16 cellular contexts compared by ENCODE assay signal in genomic region chrX:24175276-24175675, GRCh38. TPM values are rescaled to one million over a fixed set of nuclear protein-coding genes. Genes with fewer than 3 reads are reported as not detected.
DNase-seq lines count a peak whose midpoint lies in the region; ATAC-seq, FAIRE-seq and TF ChIP-seq lines count a peak whose summit lies in the region.
"Had no signal": no experiment of that assay in that cellular context is flagged by ENCODE, and none has a peak within 500 bp of the region (broad histone marks: within the 10 kb centered on the region; RNA-seq: fewer than 3 reads in every experiment).

No MANE protein-coding gene starts in this region.

- no peak overlapping the region for H2AFZ ChIP-seq in GM12878 (ENCODE audit: control insufficient read depth, low read depth, low read length)

- no peak for FAIRE-seq in GM12878 (lab: Jason Lieb, UNC)

- no peak overlapping the region for H3K4me2 ChIP-seq in GM12878 (ENCODE audit: control insufficient read depth, insufficient read depth)

- no peak overlapping the region for H3K9ac ChIP-seq in GM12878 (ENCODE audit: control insufficient read depth, insufficient read depth, low read length)

- SMC1A ChIA-PET in GM12878 (lab: Charles Lee; ENCODE audit: uncharacterized antibody, unreplicated experiment): no interaction called here

- peak; percentile 59 to 76 for ATAC-seq in activated T-cell treated with anti-CD3 and anti-CD28 coated beads, Interleukin-2, amount 50 U/mL, for 72 hours (replicated peaks in 1 of 2)
- ATAC-seq in activated T-cell treated with anti-CD3 and anti-CD28 coated beads, Interleukin-2, amount 50 U/mL, for 4 hours: no peak
- ATAC-seq in GM18867 (IDR thresholded peaks at IDR 0.05; ENCODE audit: unreplicated experiment) (peak; percentile 60), HG02885 (IDR thresholded peaks at IDR 0.05; ENCODE audit: poor library complexity, unreplicated experiment) (peak; percentile 68), GM12878 (peak; percentile 85), SK-N-SH treated with all-trans-retinoic acid at 6 μM for 48 hours (no peak), HG02642 (IDR thresholded peaks at IDR 0.05; ENCODE audit: poor library complexity, unreplicated experiment) (no peak), left cardiac atrium (no peak)
- ATAC-seq: Panc1, Right ventricle myocardium inferior had no signal

- POLR2A ChIA-PET in GM12878 (lab: Charles Lee): no interaction called here

- peak overlapping the region in 1 of 2 donors; percentile 12 for H3K4me3 Mint-ChIP-seq in activated T-cell treated with anti-CD3 and anti-CD28 coated beads, Interleukin-2, amount 50 U/mL, for 72 hours
- H3K4me3 Mint-ChIP-seq in activated T-cell treated with anti-CD3 and anti-CD28 coated beads, Interleukin-2, amount 50 U/mL, for 4 hours: no peak overlapping the region

- no peak for TF ChIP-seq RAD21 in GM12878 (IDR thresholded peaks at IDR 0.05; ENCODE audit: insufficient read depth, low read depth, low read length)

- no peaks in the 10 kb centered on the region; the same call in 1 of the 2 replicates for H4K20me1 ChIP-seq in GM12878 (ENCODE audit: control insufficient read depth, insufficient read depth)

- H3K27me3 ChIP-seq in GM12878 (replicated peaks in 1 of 2; ENCODE audit: control insufficient read depth in 2 of 2, insufficient read depth in 2 of 2, low read length in 1 of 2): no peaks in the 10 kb centered on the region

- H3K36me3 ChIP-seq in GM12878 (ENCODE audit: control insufficient read depth in 2 of 2, insufficient read depth in 2 of 2, low read length in 1 of 2): peaks cover 13 to 33% of the 10 kb centered on the region in 2 experiments

- CTCF ChIA-PET in GM12878 (lab: Yijun Ruan, JAX): no interaction called here

- peaks cover 9 to 37% of the 10 kb centered on the region in 2 donors for H3K36me3 Mint-ChIP-seq in activated T-cell treated with anti-CD3 and anti-CD28 coated beads, Interleukin-2, amount 50 U/mL, for 72 hours (ENCODE audit: insufficient read depth in 2 of 2)
- peaks cover 14% of the 10 kb centered on the region for H3K36me3 Mint-ChIP-seq in activated T-cell treated with anti-CD3 and anti-CD28 coated beads, Interleukin-2, amount 50 U/mL, for 4 hours (ENCODE audit: insufficient read depth)

- H3K27ac ChIP-seq in GM12878 (ENCODE audit: control insufficient read depth, insufficient read depth): no peak overlapping the region

- WGBS in GM12878 (ENCODE audit: insufficient coverage, insufficient replicate concordance, low lambda C conversion rate, missing lambda C conversion rate): 0% methylated on average over 1 of the region's 1 CpG

- peaks cover 6% of the 10 kb centered on the region for H3K4me1 ChIP-seq in GM12878 (ENCODE audit: control insufficient read depth, insufficient read depth, low read length)

- H3K4me3 ChIP-seq in GM12878: no peak overlapping the region

- H3K9me3 Mint-ChIP-seq in activated T-cell treated with anti-CD3 and anti-CD28 coated beads, Interleukin-2, amount 50 U/mL, for 72 hours: no peaks in the 10 kb centered on the region
- no peaks in the 10 kb centered on the region for H3K9me3 Mint-ChIP-seq in activated T-cell treated with anti-CD3 and anti-CD28 coated beads, Interleukin-2, amount 50 U/mL, for 4 hours

- RAD21 ChIA-PET in GM12878 (lab: Charles Lee; ENCODE audit: unreplicated experiment): no interaction called here

- TF ChIP-seq EP300 in GM12878 (IDR thresholded peaks at IDR 0.05; ENCODE audit: borderline replicate concordance in 1 of 2, control insufficient read depth in 1 of 2, low read depth in 2 of 2, low read length in 2 of 2): no peak

- BruUV-seq in GM12878 (replicated peaks; lab: Mats Ljungman, UMichigan): no TSS peak

- H3K79me2 ChIP-seq in GM12878 (ENCODE audit: control insufficient read depth, insufficient read depth, low read length): peaks cover 25% of the 10 kb centered on the region

- intact Hi-C loops in GM12878 (cut with micrococcal nuclease; ENCODE audit: unreplicated experiment): no loop called here
- intact Hi-C loops in left cardiac atrium (cut with DNase I): no loop called here

- H3K27ac Mint-ChIP-seq in activated T-cell treated with anti-CD3 and anti-CD28 coated beads, Interleukin-2, amount 50 U/mL, for 72 hours: peak overlapping the region; percentile 81

- TF ChIP-seq POLR2A in GM12878 (IDR thresholded peaks at IDR 0.05; ENCODE audit: low read depth, low read length): no peak

- in situ Hi-C loops in GM12878 (cut with MboI): no loop called here

- H3K27me3 Mint-ChIP-seq in activated T-cell treated with anti-CD3 and anti-CD28 coated beads, Interleukin-2, amount 50 U/mL, for 72 hours (ENCODE audit: low read depth): no peaks in the 10 kb centered on the region
- no peaks in the 10 kb centered on the region for H3K27me3 Mint-ChIP-seq in activated T-cell treated with anti-CD3 and anti-CD28 coated beads, Interleukin-2, amount 50 U/mL, for 4 hours (ENCODE audit: low read depth)

- no peak for TF ChIP-seq CTCF in GM12878 (IDR thresholded peaks at IDR 0.05 in 2 of 3, conservative IDR thresholded peaks at IDR 0.05 in 1 of 3; ENCODE audit: control insufficient read depth in 2 of 3, extremely low read depth in 1 of 3, insufficient read depth in 1 of 3, low read depth in 3 of 3, low read length in 3 of 3)

- H3K4me1 Mint-ChIP-seq in activated T-cell treated with anti-CD3 and anti-CD28 coated beads, Interleukin-2, amount 50 U/mL, for 72 hours (ENCODE audit: low read depth): peaks cover 25% of the 10 kb centered on the region
- H3K4me1 Mint-ChIP-seq in activated T-cell treated with anti-CD3 and anti-CD28 coated beads, Interleukin-2, amount 50 U/mL, for 4 hours (ENCODE audit: low read depth): peaks cover 12% of the 10 kb centered on the region

- DNase-seq in activated T-cell treated with anti-CD3 and anti-CD28 coated beads, Interleukin-2, amount 50 U/mL, for 72 hours: no peak
- DNase-seq in activated T-cell treated with anti-CD3 and anti-CD28 coated beads, Interleukin-2, amount 50 U/mL, for 4 hours: no peak
- DNase-seq in GM12878 (ENCODE audit: low read depth, low spot score): no peak
- no peak for DNase-seq in left cardiac atrium
- DNase-seq: GOT3, NCI-H1105 treated with DMSO at 0.1 percent for 48 hours, NCI-H1694 treated with DMSO at 0.1 percent for 48 hours, NCI-H2107, NCI-H226, NCI-H524 treated with DMSO at 0.1 percent for 48 hours had no signal

- H3K9me3 ChIP-seq in GM12878 (replicated peaks; ENCODE audit: control insufficient read depth, insufficient read depth, low read length): no peaks in the 10 kb centered on the region

TF ChIP-seq in GM12878, 131 proteins besides CTCF, POLR2A, EP300 and RAD21:
- TF ChIP-seq CBFB (IDR thresholded peaks at IDR 0.05; ENCODE audit: low read depth): no peak
- 0 out of 2 replicates have a peak, but pooled peaks have one; percentile 29 for TF ChIP-seq JUNB (IDR thresholded peaks at IDR 0.05)
TF ChIP-seq in GM12878: peak in this region for 1.

TF ChIP-seq in SK-N-SH treated with all-trans-retinoic acid at 6 μM for 48 hours, 23 proteins besides CTCF, POLR2A, EP300 and RAD21 (continues in another document):
- TF ChIP-seq SNAI2 (CRISPR knock-in tag; IDR thresholded peaks at IDR 0.05): no peak
- TF ChIP-seq ZNF565 (CRISPR knock-in tag; conservative IDR thresholded peaks at IDR 0.05; ENCODE audit: low read depth): no peak
- no peak for TF ChIP-seq ZC3H10 (CRISPR knock-in tag; IDR thresholded peaks at IDR 0.05)
- no peak for TF ChIP-seq CREB5 (CRISPR knock-in tag; IDR thresholded peaks at IDR 0.05; ENCODE audit: low read depth)
- TF ChIP-seq ZNF8 (CRISPR knock-in tag; IDR thresholded peaks at IDR 0.05): no peak
- no peak for TF ChIP-seq ZFP30 (CRISPR knock-in tag; IDR thresholded peaks at IDR 0.05)

RNA-seq across cellular contexts. Expression of gene ZFX, which starts 25.7 kb away (rescaled TPM):
- total RNA-seq in activated T-cell treated with anti-CD3 and anti-CD28 coated beads, Interleukin-2, amount 50 U/mL, for 72 hours: 10 to 100 TPM; 47.2 to 78.6 TPM
- total RNA-seq in activated T-cell treated with anti-CD3 and anti-CD28 coated beads, Interleukin-2, amount 50 U/mL, for 4 hours: 10 to 100 TPM; 36.6 to 66.5 (median 37.9) TPM
- 78.0 and 85.0 TPM in 2 replicates for total RNA-seq in GM12878 (2013; cell fraction: nucleolus; rRNA removed)
- total RNA-seq in GM12878 (2014; rRNA removed): 26.6 and 27.2 TPM in 2 replicates
- 32.0 and 33.4 TPM in 2 replicates for total RNA-seq in GM12878 (2014; rRNA removed; fragmentation: Illumina TruSeq; extraction: Trizol)
- total RNA-seq in GM12878 (2021): 36.7 and 40.9 TPM in 2 replicates
- polyA plus RNA-seq in GM12878 (2011; ENCODE audit: low read depth): 15.3 TPM
- 26.0 and 30.2 TPM in 2 replicates for polyA plus RNA-seq in GM12878 (2011; rRNA removed)
- 12.2 and 14.1 TPM in 2 replicates for polyA plus RNA-seq in GM12878 (2011; cell fraction: cytosol; rRNA removed)
- 21.4 and 21.7 TPM in 2 replicates for polyA plus RNA-seq in GM12878 (2011; cell fraction: nucleus; rRNA removed)
- 14.3 and 18.4 TPM in 2 replicates for polyA plus RNA-seq in GM12878 (2012)
- 17.9 and 18.8 TPM in 2 replicates for polyA plus RNA-seq in GM12878 (2014; fragmentation: Illumina TruSeq; extraction: Trizol)
- 10 to 100 TPM in 1 of 2 experiments, 1 to 10 TPM in 1; 6.8 to 17.8 TPM for polyA plus RNA-seq in GM12878 (2014; fragmentation: Nextera tagmentation; extraction: Ambion mirVana)
- 16.3 and 17.4 TPM in 2 replicates for polyA plus RNA-seq in GM12878 (2014; rRNA removed)
- polyA plus RNA-seq in GM12878 (2016; fragmentation: Nextera tagmentation; extraction: Ambion mirVana): 10 to 100 TPM; 23.5 to 25.7 TPM
- 74.5 and 136 TPM in 2 replicates for polyA minus RNA-seq in GM12878 (2011; rRNA and poly(A)+ RNA removed)
- polyA minus RNA-seq in GM12878 (2011; cell fraction: cytosol; rRNA and poly(A)+ RNA removed): 30.3 and 39.6 TPM in 2 replicates
- 28.9 and 43.2 TPM in 2 replicates for polyA minus RNA-seq in GM12878 (2011; cell fraction: nucleus; rRNA and poly(A)+ RNA removed)
- 10 to 100 TPM; 29.7 to 57.3 TPM for total RNA-seq in left cardiac atrium

Comparison
In these comparisons a context has a peak if more than half of its experiments do, and no peak if none do; other contexts are left out.
1. ATAC-seq: peak in activated T-cell treated with anti-CD3 and anti-CD28 coated beads, Interleukin-2, amount 50 U/mL, for 72 hours (2 of 2), GM18867 (single experiment), HG02885 (single experiment) and GM12878 (single experiment); none in activated T-cell treated with anti-CD3 and anti-CD28 coated beads, Interleukin-2, amount 50 U/mL, for 4 hours (0 of 2), SK-N-SH treated with all-trans-retinoic acid at 6 μM for 48 hours (single experiment), HG02642 (single experiment) and left cardiac atrium (0 of 2).